ENCODE assay signal across 2 cellular contexts in the genomic region with DNA sequence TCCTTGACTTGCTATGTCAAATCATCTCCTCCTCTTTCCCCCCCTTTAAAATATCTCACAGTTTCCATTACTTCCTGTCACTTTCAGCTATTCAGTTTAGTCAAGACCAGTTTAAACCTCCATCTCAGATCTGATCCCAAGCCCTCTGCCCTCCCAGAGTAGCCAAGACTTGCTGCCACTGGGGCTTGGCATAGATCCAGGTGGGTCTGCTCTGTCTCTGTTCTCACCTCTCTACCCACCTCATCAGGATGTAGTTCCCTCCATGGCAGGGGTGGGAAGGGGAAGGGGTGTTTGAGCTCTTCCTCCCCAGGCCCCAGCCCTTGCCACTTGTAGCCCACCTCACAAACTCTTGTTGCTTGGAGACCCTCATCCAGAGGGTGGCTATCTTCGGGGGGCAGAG.
TF ChIP-seq lines count a peak whose summit lies in the region.

No MANE protein-coding gene starts in this region.

TF ChIP-seq in SK-N-SH, 30 proteins besides CTCF, POLR2A, EP300 and RAD21 (continued from another document):
- TF ChIP-seq, protein P1, sequence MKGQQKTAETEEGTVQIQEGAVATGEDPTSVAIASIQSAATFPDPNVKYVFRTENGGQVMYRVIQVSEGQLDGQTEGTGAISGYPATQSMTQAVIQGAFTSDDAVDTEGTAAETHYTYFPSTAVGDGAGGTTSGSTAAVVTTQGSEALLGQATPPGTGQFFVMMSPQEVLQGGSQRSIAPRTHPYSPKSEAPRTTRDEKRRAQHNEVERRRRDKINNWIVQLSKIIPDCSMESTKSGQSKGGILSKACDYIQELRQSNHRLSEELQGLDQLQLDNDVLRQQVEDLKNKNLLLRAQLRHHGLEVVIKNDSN (IDR thresholded peaks at IDR 0.05; ENCODE audit: borderline replicate concordance, low read depth): no peak
- no peak for TF ChIP-seq SMC3 (IDR thresholded peaks at IDR 0.05; ENCODE audit: low read depth, low read length)
- no peak for TF ChIP-seq RFX5 (IDR thresholded peaks at IDR 0.05; ENCODE audit: low read length)
- TF ChIP-seq, protein P2, sequence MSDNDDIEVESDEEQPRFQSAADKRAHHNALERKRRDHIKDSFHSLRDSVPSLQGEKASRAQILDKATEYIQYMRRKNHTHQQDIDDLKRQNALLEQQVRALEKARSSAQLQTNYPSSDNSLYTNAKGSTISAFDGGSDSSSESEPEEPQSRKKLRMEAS (IDR thresholded peaks at IDR 0.05; ENCODE audit: low read depth): no peak
- TF ChIP-seq, protein P3, sequence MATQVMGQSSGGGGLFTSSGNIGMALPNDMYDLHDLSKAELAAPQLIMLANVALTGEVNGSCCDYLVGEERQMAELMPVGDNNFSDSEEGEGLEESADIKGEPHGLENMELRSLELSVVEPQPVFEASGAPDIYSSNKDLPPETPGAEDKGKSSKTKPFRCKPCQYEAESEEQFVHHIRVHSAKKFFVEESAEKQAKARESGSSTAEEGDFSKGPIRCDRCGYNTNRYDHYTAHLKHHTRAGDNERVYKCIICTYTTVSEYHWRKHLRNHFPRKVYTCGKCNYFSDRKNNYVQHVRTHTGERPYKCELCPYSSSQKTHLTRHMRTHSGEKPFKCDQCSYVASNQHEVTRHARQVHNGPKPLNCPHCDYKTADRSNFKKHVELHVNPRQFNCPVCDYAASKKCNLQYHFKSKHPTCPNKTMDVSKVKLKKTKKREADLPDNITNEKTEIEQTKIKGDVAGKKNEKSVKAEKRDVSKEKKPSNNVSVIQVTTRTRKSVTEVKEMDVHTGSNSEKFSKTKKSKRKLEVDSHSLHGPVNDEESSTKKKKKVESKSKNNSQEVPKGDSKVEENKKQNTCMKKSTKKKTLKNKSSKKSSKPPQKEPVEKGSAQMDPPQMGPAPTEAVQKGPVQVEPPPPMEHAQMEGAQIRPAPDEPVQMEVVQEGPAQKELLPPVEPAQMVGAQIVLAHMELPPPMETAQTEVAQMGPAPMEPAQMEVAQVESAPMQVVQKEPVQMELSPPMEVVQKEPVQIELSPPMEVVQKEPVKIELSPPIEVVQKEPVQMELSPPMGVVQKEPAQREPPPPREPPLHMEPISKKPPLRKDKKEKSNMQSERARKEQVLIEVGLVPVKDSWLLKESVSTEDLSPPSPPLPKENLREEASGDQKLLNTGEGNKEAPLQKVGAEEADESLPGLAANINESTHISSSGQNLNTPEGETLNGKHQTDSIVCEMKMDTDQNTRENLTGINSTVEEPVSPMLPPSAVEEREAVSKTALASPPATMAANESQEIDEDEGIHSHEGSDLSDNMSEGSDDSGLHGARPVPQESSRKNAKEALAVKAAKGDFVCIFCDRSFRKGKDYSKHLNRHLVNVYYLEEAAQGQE (IDR thresholded peaks at IDR 0.05; ENCODE audit: low read depth, low read length): no peak
- no peak for TF ChIP-seq ZBTB33 (IDR thresholded peaks at IDR 0.05; ENCODE audit: borderline replicate concordance, low read depth)
- no peak for TF ChIP-seq NFIC (IDR thresholded peaks at IDR 0.05; ENCODE audit: borderline replicate concordance)
- TF ChIP-seq CHD2 (IDR thresholded peaks at IDR 0.05; ENCODE audit: low read length, partially characterized antibody): no peak
- no peak for TF ChIP-seq MEF2A (IDR thresholded peaks at IDR 0.05; ENCODE audit: borderline replicate concordance, low read depth)
- no peak for TF ChIP-seq FOSL2 (IDR thresholded peaks at IDR 0.05; ENCODE audit: borderline replicate concordance, low read depth)
- TF ChIP-seq, protein P4, sequence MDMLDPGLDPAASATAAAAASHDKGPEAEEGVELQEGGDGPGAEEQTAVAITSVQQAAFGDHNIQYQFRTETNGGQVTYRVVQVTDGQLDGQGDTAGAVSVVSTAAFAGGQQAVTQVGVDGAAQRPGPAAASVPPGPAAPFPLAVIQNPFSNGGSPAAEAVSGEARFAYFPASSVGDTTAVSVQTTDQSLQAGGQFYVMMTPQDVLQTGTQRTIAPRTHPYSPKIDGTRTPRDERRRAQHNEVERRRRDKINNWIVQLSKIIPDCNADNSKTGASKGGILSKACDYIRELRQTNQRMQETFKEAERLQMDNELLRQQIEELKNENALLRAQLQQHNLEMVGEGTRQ (IDR thresholded peaks at IDR 0.05; ENCODE audit: borderline replicate concordance, low read depth, low read length): no peak
- no peak for TF ChIP-seq EZH2phosphoT487 (IDR thresholded peaks at IDR 0.05; ENCODE audit: borderline replicate concordance, low read depth)

TF ChIP-seq in SK-N-SH treated with all-trans-retinoic acid at 6 μM for 48 hours, 23 proteins besides CTCF, POLR2A, EP300 and RAD21 (continued from another document):
- TF ChIP-seq, protein P5, sequence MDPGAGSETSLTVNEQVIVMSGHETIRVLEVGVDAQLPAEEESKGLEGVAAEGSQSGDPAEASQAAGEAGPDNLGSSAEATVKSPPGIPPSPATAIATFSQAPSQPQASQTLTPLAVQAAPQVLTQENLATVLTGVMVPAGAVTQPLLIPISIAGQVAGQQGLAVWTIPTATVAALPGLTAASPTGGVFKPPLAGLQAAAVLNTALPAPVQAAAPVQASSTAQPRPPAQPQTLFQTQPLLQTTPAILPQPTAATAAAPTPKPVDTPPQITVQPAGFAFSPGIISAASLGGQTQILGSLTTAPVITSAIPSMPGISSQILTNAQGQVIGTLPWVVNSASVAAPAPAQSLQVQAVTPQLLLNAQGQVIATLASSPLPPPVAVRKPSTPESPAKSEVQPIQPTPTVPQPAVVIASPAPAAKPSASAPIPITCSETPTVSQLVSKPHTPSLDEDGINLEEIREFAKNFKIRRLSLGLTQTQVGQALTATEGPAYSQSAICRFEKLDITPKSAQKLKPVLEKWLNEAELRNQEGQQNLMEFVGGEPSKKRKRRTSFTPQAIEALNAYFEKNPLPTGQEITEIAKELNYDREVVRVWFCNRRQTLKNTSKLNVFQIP (CRISPR knock-in tag; IDR thresholded peaks at IDR 0.05; ENCODE audit: borderline replicate concordance, low read depth): no peak
- no peak for TF ChIP-seq ZFP3 (CRISPR knock-in tag; IDR thresholded peaks at IDR 0.05)
- no peak for TF ChIP-seq ZNF70 (CRISPR knock-in tag; IDR thresholded peaks at IDR 0.05)
- no peak for TF ChIP-seq ZC3H10 (CRISPR knock-in tag; IDR thresholded peaks at IDR 0.05)
- TF ChIP-seq, protein P6, sequence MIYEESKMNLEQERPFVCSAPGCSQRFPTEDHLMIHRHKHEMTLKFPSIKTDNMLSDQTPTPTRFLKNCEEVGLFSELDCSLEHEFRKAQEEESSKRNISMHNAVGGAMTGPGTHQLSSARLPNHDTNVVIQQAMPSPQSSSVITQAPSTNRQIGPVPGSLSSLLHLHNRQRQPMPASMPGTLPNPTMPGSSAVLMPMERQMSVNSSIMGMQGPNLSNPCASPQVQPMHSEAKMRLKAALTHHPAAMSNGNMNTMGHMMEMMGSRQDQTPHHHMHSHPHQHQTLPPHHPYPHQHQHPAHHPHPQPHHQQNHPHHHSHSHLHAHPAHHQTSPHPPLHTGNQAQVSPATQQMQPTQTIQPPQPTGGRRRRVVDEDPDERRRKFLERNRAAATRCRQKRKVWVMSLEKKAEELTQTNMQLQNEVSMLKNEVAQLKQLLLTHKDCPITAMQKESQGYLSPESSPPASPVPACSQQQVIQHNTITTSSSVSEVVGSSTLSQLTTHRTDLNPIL (CRISPR knock-in tag; IDR thresholded peaks at IDR 0.05; ENCODE audit: low read depth): no peak
